In the genomic region with DNA sequence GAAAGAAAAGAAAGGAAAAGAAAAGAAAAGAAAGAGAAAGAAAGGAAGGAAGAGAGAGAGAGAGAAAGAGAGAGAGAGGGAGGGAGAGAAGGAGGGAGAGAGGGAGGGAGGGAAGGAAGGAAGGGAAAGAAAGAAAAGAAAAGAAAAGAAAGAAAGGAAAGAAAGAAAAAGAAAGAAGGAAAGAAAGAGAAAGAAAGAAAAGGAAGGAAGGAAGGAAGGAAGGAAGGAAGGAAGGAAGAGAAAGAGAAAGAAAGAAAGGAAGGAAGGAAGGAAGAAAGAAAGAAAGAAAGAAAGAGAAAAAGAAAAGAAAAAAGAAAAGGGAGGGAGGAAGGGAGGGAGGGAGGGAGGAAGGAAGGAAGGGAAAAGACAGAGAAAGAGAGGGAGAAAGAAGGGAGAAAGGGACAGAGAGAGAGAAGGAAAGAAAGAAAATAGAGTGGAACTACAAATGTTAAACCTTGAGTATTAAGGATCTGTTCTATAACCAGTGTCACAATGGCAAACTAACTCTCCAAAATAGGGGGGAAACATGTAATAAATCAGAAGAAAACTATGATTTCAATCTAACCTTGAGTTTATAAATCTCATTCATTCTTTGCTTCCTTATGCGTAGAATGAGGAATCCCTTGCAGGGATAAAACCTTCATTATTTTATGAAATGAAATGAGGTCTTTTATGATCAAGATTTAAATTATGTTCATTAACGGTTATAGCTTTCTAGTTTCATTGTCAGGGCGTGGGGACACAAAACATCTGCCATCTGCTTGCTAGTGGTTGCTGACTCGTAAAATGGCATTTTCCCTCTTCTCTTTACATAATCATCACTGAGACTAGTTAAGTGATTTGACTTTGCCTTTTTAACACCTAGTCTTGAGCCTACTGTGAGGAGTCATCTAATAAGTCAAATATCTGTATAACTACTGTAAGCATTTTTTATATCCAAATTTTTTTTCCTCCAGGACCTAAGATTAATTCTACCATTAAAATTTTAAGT, we compare ENCODE assay signal across 12 cellular contexts. TPM values are rescaled to one million over a fixed set of nuclear protein-coding genes. Genes with fewer than 3 reads are reported as not detected.
DNase-seq lines count a peak whose midpoint lies in the region; ATAC-seq lines count a peak whose summit lies in the region.
"Had no signal": no experiment of that assay in that cellular context is flagged by ENCODE, and none has a peak within 500 bp of the region (broad histone marks: within the 10 kb centered on the region; RNA-seq: fewer than 3 reads in every experiment).

No MANE protein-coding gene starts in this region.

- no peaks in the 10 kb centered on the region for H3K36me3 Mint-ChIP-seq in activated naive CD4-positive, alpha-beta T cell treated with anti-CD3 and anti-CD28 coated beads for 36 hours (ENCODE audit: low read depth)
- H3K36me3 Mint-ChIP-seq in central memory CD8-positive, alpha-beta T cell (ENCODE audit: insufficient read depth): no peaks in the 10 kb centered on the region
- H3K36me3 Mint-ChIP-seq in stimulated activated effector memory CD8-positive, alpha-beta T cell treated with anti-CD3 and anti-CD28 coated beads, Interleukin-12 subunit alpha, Interleukin-12 subunit beta, amount 100 ng/mL, for 72 hours: no peaks in the 10 kb centered on the region
- H3K36me3 Mint-ChIP-seq: activated naive CD4-positive, alpha-beta T cell treated with anti-CD3 and anti-CD28 coated beads, Interleukin-2, amount 10 ng/mL, durations not matched to agents 7 days and 5 days; natural killer cell treated with Interleukin-12 subunit alpha and Interleukin-12 subunit beta and Interleukin-15 and Interleukin-18, amount 100 ng/mL, for 72 hours had no signal

- no peak overlapping the region for H3K4me3 Mint-ChIP-seq in activated naive CD4-positive, alpha-beta T cell treated with anti-CD3 and anti-CD28 coated beads for 36 hours
- no peak overlapping the region for H3K4me3 Mint-ChIP-seq in central memory CD8-positive, alpha-beta T cell
- H3K4me3 Mint-ChIP-seq in stimulated activated effector memory CD8-positive, alpha-beta T cell treated with anti-CD3 and anti-CD28 coated beads, Interleukin-12 subunit alpha, Interleukin-12 subunit beta, amount 100 ng/mL, for 72 hours: no peak overlapping the region
- H3K4me3 Mint-ChIP-seq: activated naive CD4-positive, alpha-beta T cell treated with anti-CD3 and anti-CD28 coated beads, Interleukin-2, amount 10 ng/mL, durations not matched to agents 7 days and 5 days; natural killer cell treated with Interleukin-12 subunit alpha and Interleukin-12 subunit beta and Interleukin-15 and Interleukin-18, amount 100 ng/mL, for 72 hours had no signal

- H3K27me3 Mint-ChIP-seq in activated naive CD4-positive, alpha-beta T cell treated with anti-CD3 and anti-CD28 coated beads for 36 hours (ENCODE audit: low read depth): no peaks in the 10 kb centered on the region
- no peaks in the 10 kb centered on the region for H3K27me3 Mint-ChIP-seq in central memory CD8-positive, alpha-beta T cell

- ATAC-seq in central memory CD8-positive, alpha-beta T cell (replicated peaks; ENCODE audit: extremely low read depth, poor library complexity, severe bottlenecking): no peak
- peak; percentile 57 for ATAC-seq in stimulated activated effector memory CD8-positive, alpha-beta T cell treated with anti-CD3 and anti-CD28 coated beads, Interleukin-12 subunit alpha, Interleukin-12 subunit beta, amount 100 ng/mL, for 72 hours
- no peak for ATAC-seq in HG03135 (IDR thresholded peaks at IDR 0.05; ENCODE audit: unreplicated experiment)
- ATAC-seq: natural killer cell treated with Interleukin-12 subunit alpha and Interleukin-12 subunit beta and Interleukin-15 and Interleukin-18, amount 100 ng/mL, for 72 hours had no signal

- CTCF ChIA-PET in activated naive CD4-positive, alpha-beta T cell treated with anti-CD3 and anti-CD28 coated beads for 36 hours (lab: Charles Lee): interaction anchor here (3.2 kb wide), 1 partner anchor 99 kb away, joined by 25 read pairs; no protein-coding TSS in a partner anchor

- no peak overlapping the region for H3K27ac Mint-ChIP-seq in activated naive CD4-positive, alpha-beta T cell treated with anti-CD3 and anti-CD28 coated beads for 36 hours
- peak overlapping the region; percentile 84 for H3K27ac Mint-ChIP-seq in central memory CD8-positive, alpha-beta T cell (ENCODE audit: low read depth)
- peak overlapping the region; percentile 86 for H3K27ac Mint-ChIP-seq in stimulated activated effector memory CD8-positive, alpha-beta T cell treated with anti-CD3 and anti-CD28 coated beads, Interleukin-12 subunit alpha, Interleukin-12 subunit beta, amount 100 ng/mL, for 72 hours
- H3K27ac Mint-ChIP-seq: activated naive CD4-positive, alpha-beta T cell treated with anti-CD3 and anti-CD28 coated beads, Interleukin-2, amount 10 ng/mL, durations not matched to agents 7 days and 5 days had no signal

- DNase-seq in activated naive CD4-positive, alpha-beta T cell treated with anti-CD3 and anti-CD28 coated beads for 36 hours: peak; percentile 48
- DNase-seq in activated naive CD4-positive, alpha-beta T cell treated with anti-CD3 and anti-CD28 coated beads, Interleukin-2, amount 50 U/mL, for 16 hours: no peak
- DNase-seq in NCI-H1417 (lab: John Stamatoyannopoulos, UW) (peak in 2 of 3 experiments; percentile 39 to 82), HuH-7 (ENCODE audit: low spot score) (no peak), islet precursor cell (no peak)
- DNase-seq in central memory CD8-positive, alpha-beta T cell (ENCODE audit: low spot score in 2 of 2): no peak
- no peak for DNase-seq in stimulated activated effector memory CD8-positive, alpha-beta T cell treated with anti-CD3 and anti-CD28 coated beads, Interleukin-12 subunit alpha, Interleukin-12 subunit beta, amount 100 ng/mL, for 72 hours (ENCODE audit: low spot score in 2 of 2)
- DNase-seq: activated naive CD4-positive, alpha-beta T cell treated with anti-CD3 and anti-CD28 coated beads, Interleukin-2, amount 10 ng/mL, durations not matched to agents 7 days and 5 days; Kasumi-1; OCI-M1 had no signal

- peaks cover 35% of the 10 kb centered on the region for H3K4me1 Mint-ChIP-seq in activated naive CD4-positive, alpha-beta T cell treated with anti-CD3 and anti-CD28 coated beads for 36 hours (ENCODE audit: low read depth)
- peaks cover 6% of the 10 kb centered on the region for H3K4me1 Mint-ChIP-seq in central memory CD8-positive, alpha-beta T cell
- H3K4me1 Mint-ChIP-seq in stimulated activated effector memory CD8-positive, alpha-beta T cell treated with anti-CD3 and anti-CD28 coated beads, Interleukin-12 subunit alpha, Interleukin-12 subunit beta, amount 100 ng/mL, for 72 hours: peaks cover 29% of the 10 kb centered on the region

- intact Hi-C loops in activated naive CD4-positive, alpha-beta T cell treated with anti-CD3 and anti-CD28 coated beads for 36 hours (cut with micrococcal nuclease): loop anchor here (1.0 to 2.0 kb wide), 7 partner anchors 29 to 1868 kb away; a partner anchor contains a TSS

- no peaks in the 10 kb centered on the region for H3K9me3 Mint-ChIP-seq in activated naive CD4-positive, alpha-beta T cell treated with anti-CD3 and anti-CD28 coated beads for 36 hours
- no peaks in the 10 kb centered on the region for H3K9me3 Mint-ChIP-seq in central memory CD8-positive, alpha-beta T cell
- no peaks in the 10 kb centered on the region for H3K9me3 Mint-ChIP-seq in stimulated activated effector memory CD8-positive, alpha-beta T cell treated with anti-CD3 and anti-CD28 coated beads, Interleukin-12 subunit alpha, Interleukin-12 subunit beta, amount 100 ng/mL, for 72 hours
- H3K9me3 Mint-ChIP-seq: activated naive CD4-positive, alpha-beta T cell treated with anti-CD3 and anti-CD28 coated beads, Interleukin-2, amount 10 ng/mL, durations not matched to agents 7 days and 5 days; natural killer cell treated with Interleukin-12 subunit alpha and Interleukin-12 subunit beta and Interleukin-15 and Interleukin-18, amount 100 ng/mL, for 72 hours had no signal

RNA-seq across cellular contexts. Expression of a gene that starts 40.7 kb away (rescaled TPM):
- 100 to 1,000 TPM; 106 to 109 TPM for total RNA-seq in activated naive CD4-positive, alpha-beta T cell treated with anti-CD3 and anti-CD28 coated beads for 36 hours

Comparison
In these comparisons a context has a peak if more than half of its experiments do, and no peak if none do; other contexts are left out.
1. DNase-seq: peak in activated naive CD4-positive, alpha-beta T cell treated with anti-CD3 and anti-CD28 coated beads for 36 hours (single experiment) and NCI-H1417 (2 of 3); none in activated naive CD4-positive, alpha-beta T cell treated with anti-CD3 and anti-CD28 coated beads, Interleukin-2, amount 50 U/mL, for 16 hours (single experiment), central memory CD8-positive, alpha-beta T cell (0 of 2), stimulated activated effector memory CD8-positive, alpha-beta T cell treated with anti-CD3 and anti-CD28 coated beads, Interleukin-12 subunit alpha, Interleukin-12 subunit beta, amount 100 ng/mL, for 72 hours (0 of 2), HuH-7 (single experiment) and islet precursor cell (single experiment).